ENCODE assay signal across 8 cellular contexts in the genomic region with DNA sequence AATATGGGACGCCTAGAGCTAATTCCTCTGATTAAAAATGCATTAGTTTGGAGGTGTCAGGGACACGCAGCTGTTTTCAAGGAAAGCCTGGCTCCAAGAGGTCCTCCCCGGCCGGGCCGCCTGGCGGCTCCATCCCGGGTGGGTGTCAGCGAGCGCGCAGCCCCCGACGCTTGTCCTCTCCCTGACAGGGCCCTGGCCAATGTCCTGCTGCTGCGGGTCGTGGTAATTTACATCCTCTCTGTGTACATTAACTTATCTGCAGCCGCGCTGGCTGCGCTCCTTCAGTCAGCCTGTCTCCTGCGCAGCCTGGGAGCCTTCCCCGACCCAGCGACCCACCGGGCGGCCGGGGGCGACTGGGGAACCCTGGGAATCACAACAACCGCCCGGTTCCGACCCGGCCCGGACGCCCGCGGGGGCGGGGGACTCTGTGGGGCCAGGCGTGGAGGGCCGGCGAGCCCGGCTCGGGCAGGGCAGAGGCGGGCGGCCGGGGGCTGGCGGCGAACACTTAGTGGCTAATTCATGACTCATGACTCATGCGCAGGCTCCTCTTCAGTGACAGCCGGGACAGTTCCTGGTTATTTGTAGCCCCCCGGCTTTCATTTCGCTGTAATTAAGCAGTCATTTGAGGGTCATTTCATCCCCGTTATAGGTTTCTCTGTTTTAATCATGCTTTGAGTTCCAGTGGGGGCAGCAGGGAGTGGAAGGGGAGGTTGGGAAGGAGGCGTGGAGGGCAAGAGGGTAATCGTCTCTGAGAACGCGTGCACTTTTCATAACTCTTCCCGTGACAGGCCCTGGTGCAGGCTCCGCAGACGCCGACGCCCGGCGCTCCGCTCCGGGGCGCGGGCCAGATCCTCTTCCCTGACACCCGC.
A peak's percentile ranks its signal among the peaks of the same experiment; 100 is the strongest.
DNase-seq lines count a peak whose midpoint lies in the region; ATAC-seq and TF ChIP-seq lines count a peak whose summit lies in the region.

No MANE protein-coding gene starts in this region.

- peaks cover 16% of the 10 kb centered on the region for H3K4me1 Mint-ChIP-seq in Caco-2 (ENCODE audit: low read depth, unreplicated experiment)

- CTCF ChIA-PET in Caco-2 (lab: Charles Lee): interaction anchor here (0.7 to 1.5 kb wide), 5 partner anchors 87 to 431 kb away, joined by 3 to 7 read pairs (median 3); no protein-coding TSS in a partner anchor

- no TSS peak for BruUV-seq in Caco-2 (replicated peaks; lab: Mats Ljungman, UMichigan)

- intact Hi-C loops in Caco-2 (cut with micrococcal nuclease; ENCODE audit: unreplicated experiment) (loop anchor here (1.0 to 10.0 kb wide), 6 partner anchors 69 to 565 kb away; no protein-coding TSS in a partner anchor), adrenal gland (cut with DNase I) (loop anchor here (5.0 to 10.0 kb wide), 5 partner anchors 65 to 662 kb away; no protein-coding TSS in a partner anchor)

- TF ChIP-seq POLR2A in NB4 (IDR thresholded peaks at IDR 0.05; ENCODE audit: extremely low read depth, insufficient read length) (no peak), adrenal gland (IDR thresholded peaks at IDR 0.05) (peak in 1 of 2 donors; percentile 70)

- H3K36me3 Mint-ChIP-seq in Caco-2 (ENCODE audit: insufficient read depth, unreplicated experiment): no peaks in the 10 kb centered on the region

- H3K36me3 ChIP-seq in Caco-2 (ENCODE audit: control insufficient read depth, insufficient read depth, low read length): no peaks in the 10 kb centered on the region
- no peaks in the 10 kb centered on the region for H3K36me3 ChIP-seq in adrenal gland (replicated peaks in 1 of 2)

- TF ChIP-seq CTCF in Caco-2 (IDR thresholded peaks at IDR 0.05; ENCODE audit: insufficient read depth in 1 of 2, low read depth in 1 of 2, low read length in 1 of 2, severe bottlenecking in 1 of 2, unreplicated experiment in 1 of 2): peak in 1 of 2 experiments; percentile 27
- no peak for TF ChIP-seq CTCF in NB4 (IDR thresholded peaks at IDR 0.05; ENCODE audit: low read depth, low read length)
- peak in 4 of 6 experiments; percentile 28 to 52 (median 48) for TF ChIP-seq CTCF in adrenal gland (IDR thresholded peaks at IDR 0.05)

- H3K4me3 ChIP-seq in Caco-2 (ENCODE audit: low read depth, low read length): peak overlapping the region; percentile 43
- H3K4me3 ChIP-seq in NB4 (ENCODE audit: low read depth, low read length): peak overlapping the region; percentile 53
- H3K4me3 ChIP-seq in adrenal gland: peak overlapping the region; percentile 34 to 81 (median 50)

- POLR2A ChIA-PET in Caco-2 (lab: Charles Lee): no interaction called here

- H3K27me3 Mint-ChIP-seq in Caco-2 (ENCODE audit: insufficient read depth, unreplicated experiment): no peaks in the 10 kb centered on the region

- no peaks in the 10 kb centered on the region for H3K9me3 Mint-ChIP-seq in Caco-2 (ENCODE audit: unreplicated experiment)

- 0 to 1% (median 0%) methylated on average over 26 to 64 of the region's 64 CpGs for WGBS in adrenal gland, 4 donors

- peak overlapping the region; percentile 90 for H3K4me3 Mint-ChIP-seq in Caco-2 (ENCODE audit: unreplicated experiment)

- H3K9me3 ChIP-seq in Caco-2: no peaks in the 10 kb centered on the region
- H3K9me3 ChIP-seq in adrenal gland (replicated peaks in 1 of 3): no peaks in the 10 kb centered on the region

- H3K27ac Mint-ChIP-seq in Caco-2 (ENCODE audit: unreplicated experiment): peak overlapping the region; percentile 71

- DNase-seq in Caco-2 (peak; percentile 72 to 78), NB4 (ENCODE audit: low read depth) (peak; percentile 59), adrenal gland (peak; percentile 79 to 90 (median 89)), hepatic stellate cell (ENCODE audit: low spot score) (peak; percentile 63), retina (peak; percentile 82), germinal center (ENCODE audit: low spot score) (no peak), DMS114 treated with DMSO at 0.1 percent for 48 hours (lab: John Stamatoyannopoulos, UW; ENCODE audit: unreplicated experiment) (no peak)

- ATAC-seq in GM18502 (IDR thresholded peaks at IDR 0.05; ENCODE audit: poor library complexity, unreplicated experiment): no peak

- peak overlapping the region; percentile 92 to 98 (median 95) for H3K27ac ChIP-seq in adrenal gland

- H3K4me1 ChIP-seq in Caco-2 (peaks cover 3% of the 10 kb centered on the region; the same call in 1 of the 2 replicates), adrenal gland (replicated peaks in 1 of 2) (peaks cover 9 to 22% of the 10 kb centered on the region in 2 donors)

- H3K27me3 ChIP-seq in Caco-2 (replicated peaks; ENCODE audit: control insufficient read depth, insufficient read depth, low read length) (no peaks in the 10 kb centered on the region), adrenal gland (no peaks in the 10 kb centered on the region)

Comparison
In these comparisons a context has a peak if more than half of its experiments do, and no peak if none do; other contexts are left out.
1. DNase-seq: peak in Caco-2 (2 of 2), NB4 (single experiment), adrenal gland (7 of 7), hepatic stellate cell (single experiment) and retina (single experiment); none in germinal center (single experiment) and DMS114 treated with DMSO at 0.1 percent for 48 hours (single experiment).
2. Peak in every context shown above with its lines, with median percentiles within 50 percentile points of each other: H3K4me3 ChIP-seq.